Comparison of ENCODE assay signal across 18 cellular contexts in the genomic region with DNA sequence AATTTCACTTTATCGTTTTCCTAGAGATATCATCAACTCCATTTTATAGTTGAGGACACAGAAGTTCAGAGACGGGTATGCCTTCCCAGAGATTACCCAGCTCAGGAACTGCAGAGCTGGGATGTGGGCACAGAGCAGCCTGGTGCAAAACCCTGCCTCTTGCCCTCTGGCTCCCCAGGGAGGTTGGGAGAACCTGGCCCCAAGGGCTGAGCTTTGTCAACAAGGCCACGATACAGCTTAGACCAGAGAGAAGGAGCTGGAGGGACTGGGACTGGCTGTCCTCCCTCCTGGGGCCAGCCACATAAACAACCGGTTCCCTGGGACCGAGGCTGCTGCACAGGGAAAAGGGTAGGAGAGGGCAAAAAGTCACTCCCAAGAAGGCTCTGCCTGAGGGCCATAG.
"Had no signal": no experiment of that assay in that cellular context is flagged by ENCODE, and none has a peak within 500 bp of the region (broad histone marks: within the 10 kb centered on the region; RNA-seq: fewer than 3 reads in every experiment).

No MANE protein-coding gene starts in this region.

- H3K9me3 ChIP-seq: gastrocnemius medialis, heart left ventricle, left lung, ovary, right lobe of liver, tibial nerve had no signal

- DNase-seq: activated CD4-positive, alpha-beta T cell treated with anti-CD3 and anti-CD28 coated beads for 1 hour; activated CD4-positive, alpha-beta T cell treated with anti-CD3 and anti-CD28 coated beads, Interleukin-2, amount 50 U/mL, for 4 hours; activated gamma-delta T cell; activated T-cell treated with anti-CD3 and anti-CD28 coated beads, Interleukin-2, amount 50 U/mL, for 72 hours; erythroblast; gastrocnemius medialis; heart left ventricle; left lung; midbrain; ovary; right lobe of liver; stimulated activated CD4-positive, alpha-beta T cell treated with anti-CD3 and anti-CD28 coated beads, Interleukin-4, amount 100 ng/mL, for 24 hours; WERI-Rb-1 had no signal

- H3K36me3 ChIP-seq: cardiac muscle cell, gastrocnemius medialis, heart left ventricle, left lung, ovary, right lobe of liver, tibial nerve, WERI-Rb-1 had no signal

- H3K4me2 ChIP-seq: smooth muscle cell had no signal

- H3K27me3 ChIP-seq: cardiac muscle cell, gastrocnemius medialis, heart left ventricle, left lung, ovary, right lobe of liver, tibial nerve had no signal

- H3K9me3 Mint-ChIP-seq: activated naive CD4-positive, alpha-beta T cell treated with anti-CD3 and anti-CD28 coated beads, Interleukin-2, amount 50 U/mL, for 24 hours; activated T-cell treated with anti-CD3 and anti-CD28 coated beads, Interleukin-2, amount 50 U/mL, for 72 hours; stimulated activated memory B cell treated with anti-CD40 and anti-IgM and Interleukin-4, amounts not matched to agents 10 μg/mL and 1 μg/mL and 100 μg/mL, for 72 hours had no signal

- H3K36me3 Mint-ChIP-seq: activated naive CD4-positive, alpha-beta T cell treated with anti-CD3 and anti-CD28 coated beads, Interleukin-2, amount 50 U/mL, for 24 hours; stimulated activated memory B cell treated with anti-CD40 and anti-IgM and Interleukin-4, amounts not matched to agents 10 μg/mL and 1 μg/mL and 100 μg/mL, for 72 hours had no signal

- H3K27ac ChIP-seq: gastrocnemius medialis, heart left ventricle, left lung, ovary, right lobe of liver, tibial nerve, WERI-Rb-1 had no signal

- ATAC-seq: activated T-cell treated with anti-CD3 and anti-CD28 coated beads, Interleukin-2, amount 50 U/mL, for 72 hours; gastrocnemius medialis; heart left ventricle; left lung; right lobe of liver; stimulated activated memory B cell treated with anti-CD40 and anti-IgM and Interleukin-4, amounts not matched to agents 10 μg/mL and 1 μg/mL and 100 μg/mL, for 72 hours had no signal

- H3K4me3 ChIP-seq: cardiac muscle cell, gastrocnemius medialis, heart left ventricle, left lung, ovary, right lobe of liver, smooth muscle cell, tibial nerve had no signal

- H3K4me3 Mint-ChIP-seq: activated naive CD4-positive, alpha-beta T cell treated with anti-CD3 and anti-CD28 coated beads, Interleukin-2, amount 50 U/mL, for 24 hours; activated T-cell treated with anti-CD3 and anti-CD28 coated beads, Interleukin-2, amount 50 U/mL, for 72 hours; stimulated activated memory B cell treated with anti-CD40 and anti-IgM and Interleukin-4, amounts not matched to agents 10 μg/mL and 1 μg/mL and 100 μg/mL, for 72 hours had no signal

- H3K27ac Mint-ChIP-seq: activated naive CD4-positive, alpha-beta T cell treated with anti-CD3 and anti-CD28 coated beads, Interleukin-2, amount 50 U/mL, for 24 hours; activated T-cell treated with anti-CD3 and anti-CD28 coated beads, Interleukin-2, amount 50 U/mL, for 72 hours; stimulated activated memory B cell treated with anti-CD40 and anti-IgM and Interleukin-4, amounts not matched to agents 10 μg/mL and 1 μg/mL and 100 μg/mL, for 72 hours had no signal

- H3K27me3 Mint-ChIP-seq: activated naive CD4-positive, alpha-beta T cell treated with anti-CD3 and anti-CD28 coated beads, Interleukin-2, amount 50 U/mL, for 24 hours; stimulated activated memory B cell treated with anti-CD40 and anti-IgM and Interleukin-4, amounts not matched to agents 10 μg/mL and 1 μg/mL and 100 μg/mL, for 72 hours had no signal
